8 cellular contexts compared by ENCODE assay signal in the genomic region with DNA sequence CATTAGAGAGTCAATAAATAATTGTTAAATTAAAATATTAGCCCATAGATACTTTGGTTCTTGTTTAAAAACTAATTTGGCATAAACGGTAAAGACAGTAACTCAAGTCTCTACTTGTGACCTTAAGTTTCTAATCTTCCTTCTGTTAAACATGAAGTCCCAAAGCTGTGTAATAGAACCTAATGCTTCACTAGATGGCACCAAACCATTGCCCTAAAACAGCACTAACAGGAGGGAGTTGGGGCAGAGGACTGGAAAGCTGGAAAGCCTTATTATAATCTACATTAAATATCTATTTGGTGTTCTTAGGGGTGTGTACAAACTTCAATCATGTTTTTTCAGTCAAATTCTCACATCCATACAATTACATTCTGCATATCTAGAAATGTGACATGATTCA.
A peak's percentile ranks its signal among the peaks of the same experiment; 100 is the strongest.
DNase-seq lines count a peak whose midpoint lies in the region; ATAC-seq, FAIRE-seq and TF ChIP-seq lines count a peak whose summit lies in the region.

No MANE protein-coding gene starts in this region.

- intact Hi-C loops in pancreas (cut with DNase I): no loop called here

- no peaks in the 10 kb centered on the region for H3K27me3 ChIP-seq in endodermal cell (ENCODE audit: control insufficient read depth, insufficient read depth, low read length, poor library complexity, severe bottlenecking)
- H3K27me3 ChIP-seq in pancreas: no peaks in the 10 kb centered on the region

- no peak overlapping the region for H3K4me3 Mint-ChIP-seq in endodermal cell

- no peak overlapping the region for H3K9ac ChIP-seq in endodermal cell (ENCODE audit: extremely low read depth, low read length, poor library complexity, severe bottlenecking)

- H3K36me3 ChIP-seq in endodermal cell (ENCODE audit: control insufficient read depth, insufficient read depth, low read length): no peaks in the 10 kb centered on the region
- H3K36me3 ChIP-seq in pancreas: no peaks in the 10 kb centered on the region

- H3K9me3 Mint-ChIP-seq in endodermal cell: no peaks in the 10 kb centered on the region

- ATAC-seq in pancreas (peak in 3 of 4 donors; percentile 75 to 80 (median 75)), HG02678 (IDR thresholded peaks at IDR 0.05; ENCODE audit: unreplicated experiment) (no peak)

- H3K27me3 Mint-ChIP-seq in endodermal cell (ENCODE audit: insufficient read depth): no peaks in the 10 kb centered on the region

- TF ChIP-seq CTCF in endodermal cell (conservative IDR thresholded peaks at IDR 0.05) (peak; percentile 85), pancreas (IDR thresholded peaks at IDR 0.05) (peak in 3 of 4 donors; percentile 9 to 30 (median 19))

- peak; percentile 37 for DNase-seq in ACHN
- DNase-seq in H4 (ENCODE audit: low spot score): peak; percentile 27
- peak; percentile 22 for DNase-seq in NCI-H774 (lab: John Stamatoyannopoulos, UW)
- DNase-seq in endodermal cell: peak; percentile 57
- peak in 2 of 6 donors; percentile 2 to 9 for DNase-seq in pancreas
- DNase-seq in GF-D8 (lab: John Stamatoyannopoulos, UW): no peak
- no peak for DNase-seq in activated gamma-delta T cell treated with Interleukin-2 at 50 U/mL for 16 hours

- H3K4me1 ChIP-seq in endodermal cell (ENCODE audit: control insufficient read depth, insufficient read depth, low read length) (peaks cover 3% of the 10 kb centered on the region), pancreas (no peaks in the 10 kb centered on the region)

- H3K9me3 ChIP-seq in endodermal cell (ENCODE audit: control insufficient read depth, low read length): no peaks in the 10 kb centered on the region
- H3K9me3 ChIP-seq in pancreas: no peaks in the 10 kb centered on the region

- in situ Hi-C loops in ACHN (cut with HindIII; ENCODE audit: low pct_ligation_motif_present, low pct_unique_long_range_greater_than_20kb, low sequenced_read_pairs): no loop called here

- H3K27ac Mint-ChIP-seq in endodermal cell: no peak overlapping the region

- H3K27ac ChIP-seq in endodermal cell (ENCODE audit: low read depth, low read length) (no peak overlapping the region), pancreas (no peak overlapping the region)

- WGBS in endodermal cell (ENCODE audit: insufficient coverage in 1 of 2, insufficient read length in 1 of 2), 2 experiments: 81 to 86% methylated on average over 1 of the region's 1 CpG
- 13 to 14% methylated on average over 1 of the region's 1 CpG for WGBS in pancreas, 2 donors

- FAIRE-seq in pancreas (lab: Jason Lieb, UNC): no peak

- no peaks in the 10 kb centered on the region for H3K36me3 Mint-ChIP-seq in endodermal cell (ENCODE audit: low read depth)

- no peak overlapping the region for H3K4me3 ChIP-seq in endodermal cell (ENCODE audit: low read length)
- H3K4me3 ChIP-seq in pancreas: no peak overlapping the region

- peaks cover 12% of the 10 kb centered on the region for H3K4me1 Mint-ChIP-seq in endodermal cell

Comparison
In these comparisons a context has a peak if more than half of its experiments do, and no peak if none do; other contexts are left out.
1. DNase-seq: peak in ACHN (single experiment), H4 (single experiment), NCI-H774 (single experiment) and endodermal cell (single experiment); none in GF-D8 (single experiment) and activated gamma-delta T cell treated with Interleukin-2 at 50 U/mL for 16 hours (single experiment).